ENCODE assay signal across 2 cellular contexts in the genomic region with DNA sequence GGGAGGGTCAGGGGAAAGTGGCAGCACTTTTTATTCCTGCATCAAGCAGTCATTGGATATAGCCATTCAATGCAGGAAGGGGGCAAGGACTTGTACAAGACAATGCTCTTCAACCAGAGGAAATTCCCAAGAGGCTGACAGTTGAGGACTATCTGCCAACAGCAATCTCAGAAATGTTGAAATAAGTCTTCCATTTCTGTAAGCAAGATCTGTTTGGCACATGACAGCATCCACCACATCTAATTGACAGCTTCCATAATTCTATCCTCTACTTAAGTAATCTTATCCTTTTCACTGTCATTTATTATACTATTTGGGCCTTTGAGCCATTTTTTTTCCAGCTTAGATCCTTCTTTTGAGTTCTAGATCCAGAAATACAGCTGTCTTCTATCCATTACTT.
A peak's percentile ranks its signal among the peaks of the same experiment; 100 is the strongest.
TF ChIP-seq lines count a peak whose summit lies in the region.

No MANE protein-coding gene starts in this region.

TF ChIP-seq in IMR-90, 13 proteins besides CTCF, POLR2A, EP300 and RAD21:
- no peak for TF ChIP-seq MAZ (IDR thresholded peaks at IDR 0.05; ENCODE audit: borderline replicate concordance, low read depth, low read length)
- no peak for TF ChIP-seq NFE2L2 (IDR thresholded peaks at IDR 0.05; ENCODE audit: low read depth, low read length)
- no peak for TF ChIP-seq CHD1 (IDR thresholded peaks at IDR 0.05; ENCODE audit: low read depth, low read length)
- no peak for TF ChIP-seq MXI1 (IDR thresholded peaks at IDR 0.05; ENCODE audit: borderline replicate concordance, low read depth, low read length)
- no peak for TF ChIP-seq SMC3 (IDR thresholded peaks at IDR 0.05; ENCODE audit: low read depth, low read length)

TF ChIP-seq in neural cell, 6 proteins besides CTCF, POLR2A, EP300 and RAD21:
- TF ChIP-seq POLR2AphosphoS5 (IDR thresholded peaks at IDR 0.05) (peak; percentile 35), REST (IDR thresholded peaks at IDR 0.05; ENCODE audit: borderline replicate concordance) (no peak)
